22 cellular contexts compared by ENCODE assay signal in genomic region chr3:54836876-54837275, GRCh38.
DNase-seq lines count a peak whose midpoint lies in the region; ATAC-seq lines count a peak whose summit lies in the region.
"Had no signal": no experiment of that assay in that cellular context is flagged by ENCODE, and none has a peak within 500 bp of the region (broad histone marks: within the 10 kb centered on the region; RNA-seq: fewer than 3 reads in every experiment).

No MANE protein-coding gene starts in this region.

- peak; percentile 38 for DNase-seq in NCI-H748 (lab: John Stamatoyannopoulos, UW; ENCODE audit: unreplicated experiment)
- DNase-seq in NCI-H748 treated with DMSO at 0.1 percent for 48 hours (lab: John Stamatoyannopoulos, UW), result no peak
- peak; percentile 62 for DNase-seq in RPMI7951 (ENCODE audit: low read depth)
- peak; percentile 46 for DNase-seq in kidney tubule cell (ENCODE audit: low spot score)
- DNase-seq in activated CD4-positive, alpha-beta T cell treated with anti-CD3 and anti-CD28 coated beads for 48 hours, result no peak
- DNase-seq in activated CD8-positive, alpha-beta T cell treated with anti-CD3 and anti-CD28 coated beads, Interleukin-2, amount 10 ng/mL, durations not matched to agents 7 days and 5 days, result no peak
- DNase-seq: activated CD4-positive, CD25-positive, alpha-beta regulatory T cell treated with anti-CD3 and anti-CD28 coated beads, Interleukin-2, amount 50 U/mL, for 72 hours; activated gamma-delta T cell; body of pancreas; DND-41; left colon; mesendoderm; naive thymus-derived CD4-positive, alpha-beta T cell; NCI-H187 treated with DMSO at 0.1 percent for 48 hours; NCI-H446; Peyer's patch; spleen; stimulated activated CD4-positive, alpha-beta T cell treated with anti-CD3 and anti-CD28 coated beads, Interleukin-2, amount 100 ng/mL, for 48 hours; T-helper 1 cell had no signal

- H3K27me3 Mint-ChIP-seq in activated CD8-positive, alpha-beta T cell treated with anti-CD3 and anti-CD28 coated beads, Interleukin-2, amount 10 ng/mL, durations not matched to agents 7 days and 5 days (ENCODE audit: low read depth), result no peaks in the 10 kb centered on the region
- H3K27me3 Mint-ChIP-seq: naive thymus-derived CD4-positive, alpha-beta T cell had no signal

- no peaks in the 10 kb centered on the region for H3K4me1 Mint-ChIP-seq in activated CD8-positive, alpha-beta T cell treated with anti-CD3 and anti-CD28 coated beads, Interleukin-2, amount 10 ng/mL, durations not matched to agents 7 days and 5 days (ENCODE audit: low read depth)
- H3K4me1 Mint-ChIP-seq: naive thymus-derived CD4-positive, alpha-beta T cell; stimulated activated effector memory CD8-positive, alpha-beta T cell treated with anti-CD3 and anti-CD28 coated beads, Interleukin-12 subunit alpha, Interleukin-12 subunit beta, amount 100 ng/mL, for 72 hours had no signal

- H3K27ac Mint-ChIP-seq in activated CD8-positive, alpha-beta T cell treated with anti-CD3 and anti-CD28 coated beads, Interleukin-2, amount 10 ng/mL, durations not matched to agents 7 days and 5 days, result no peak overlapping the region
- H3K27ac Mint-ChIP-seq: naive thymus-derived CD4-positive, alpha-beta T cell; stimulated activated effector memory CD8-positive, alpha-beta T cell treated with anti-CD3 and anti-CD28 coated beads, Interleukin-12 subunit alpha, Interleukin-12 subunit beta, amount 100 ng/mL, for 72 hours had no signal

- no peak overlapping the region for H3K4me3 Mint-ChIP-seq in activated CD8-positive, alpha-beta T cell treated with anti-CD3 and anti-CD28 coated beads, Interleukin-2, amount 10 ng/mL, durations not matched to agents 7 days and 5 days
- H3K4me3 Mint-ChIP-seq: naive thymus-derived CD4-positive, alpha-beta T cell; stimulated activated effector memory CD8-positive, alpha-beta T cell treated with anti-CD3 and anti-CD28 coated beads, Interleukin-12 subunit alpha, Interleukin-12 subunit beta, amount 100 ng/mL, for 72 hours had no signal

- no peaks in the 10 kb centered on the region for H3K9me3 Mint-ChIP-seq in activated CD8-positive, alpha-beta T cell treated with anti-CD3 and anti-CD28 coated beads, Interleukin-2, amount 10 ng/mL, durations not matched to agents 7 days and 5 days (ENCODE audit: insufficient read depth)
- H3K9me3 Mint-ChIP-seq: stimulated activated effector memory CD8-positive, alpha-beta T cell treated with anti-CD3 and anti-CD28 coated beads, Interleukin-12 subunit alpha, Interleukin-12 subunit beta, amount 100 ng/mL, for 72 hours had no signal

- POLR2A ChIA-PET in activated CD8-positive, alpha-beta T cell treated with anti-CD3 and anti-CD28 coated beads, Interleukin-2, amount 10 ng/mL, durations not matched to agents 7 days and 5 days (lab: Charles Lee), result no interaction called here

- H3K36me3 Mint-ChIP-seq in activated CD8-positive, alpha-beta T cell treated with anti-CD3 and anti-CD28 coated beads, Interleukin-2, amount 10 ng/mL, durations not matched to agents 7 days and 5 days (ENCODE audit: low read depth), result no peaks in the 10 kb centered on the region
- H3K36me3 Mint-ChIP-seq: naive thymus-derived CD4-positive, alpha-beta T cell; stimulated activated effector memory CD8-positive, alpha-beta T cell treated with anti-CD3 and anti-CD28 coated beads, Interleukin-12 subunit alpha, Interleukin-12 subunit beta, amount 100 ng/mL, for 72 hours had no signal

- CTCF ChIA-PET in activated CD8-positive, alpha-beta T cell treated with anti-CD3 and anti-CD28 coated beads, Interleukin-2, amount 10 ng/mL, durations not matched to agents 7 days and 5 days (lab: Charles Lee), result no interaction called here

- no peak for ATAC-seq in HG02759 (IDR thresholded peaks at IDR 0.05; ENCODE audit: unreplicated experiment)
- ATAC-seq in activated CD8-positive, alpha-beta T cell treated with anti-CD3 and anti-CD28 coated beads, Interleukin-2, amount 10 ng/mL, durations not matched to agents 7 days and 5 days, result no peak
- ATAC-seq: body of pancreas; GM12878; left colon; naive thymus-derived CD4-positive, alpha-beta T cell; stimulated activated effector memory CD8-positive, alpha-beta T cell treated with anti-CD3 and anti-CD28 coated beads, Interleukin-12 subunit alpha, Interleukin-12 subunit beta, amount 100 ng/mL, for 72 hours had no signal

Comparison
In these comparisons a context has a peak if more than half of its experiments do, and no peak if none do; other contexts are left out.
1. DNase-seq: peak in NCI-H748 (single experiment), RPMI7951 (single experiment) and kidney tubule cell (single experiment); none in NCI-H748 treated with DMSO at 0.1 percent for 48 hours (single experiment), activated CD4-positive, alpha-beta T cell treated with anti-CD3 and anti-CD28 coated beads for 48 hours (single experiment) and activated CD8-positive, alpha-beta T cell treated with anti-CD3 and anti-CD28 coated beads, Interleukin-2, amount 10 ng/mL, durations not matched to agents 7 days and 5 days (single experiment).